22 cellular contexts compared by ENCODE assay signal in genomic region chr5:139966856-139967255, GRCh38.
"Had no signal": no experiment of that assay in that cellular context is flagged by ENCODE, and none has a peak within 500 bp of the region (broad histone marks: within the 10 kb centered on the region; RNA-seq: fewer than 3 reads in every experiment).

No MANE protein-coding gene starts in this region.

- ATAC-seq: left colon, mucosa of descending colon, natural killer cell, right cardiac atrium had no signal

- DNase-seq: colonic mucosa; dermis blood vessel endothelial cell; erythroblast; foreskin melanocyte; head of caudate nucleus; kidney; left colon; mammary epithelial cell; mucosa of descending colon; natural killer cell; ovary; right cardiac atrium; small intestine; stimulated activated CD4-positive, alpha-beta T cell treated with anti-CD3 and anti-CD28 coated beads, Interleukin-12 subunit alpha, Interleukin-12 subunit beta, amount 100 ng/mL, for 4 hours; stimulated activated CD4-positive, alpha-beta T cell treated with anti-CD3 and anti-CD28 coated beads, Interleukin-2, amount 100 ng/mL, for 48 hours; stimulated activated naive CD4-positive, alpha-beta T cell treated with Interleukin-2 at 50 U/mL for 16 hours; thyroid gland had no signal

- H3K9me3 ChIP-seq: colonic mucosa, mucosa of descending colon, ovary, thyroid gland, upper lobe of left lung, vagina had no signal

- H3K9me3 Mint-ChIP-seq: natural killer cell, neural crest cell had no signal

- H3K4me3 Mint-ChIP-seq: natural killer cell, neural crest cell had no signal

- H3K4me3 ChIP-seq: colonic mucosa, hepatocyte, mucosa of descending colon, ovary, thyroid gland, upper lobe of left lung, vagina had no signal

- H3K27ac Mint-ChIP-seq: natural killer cell, progenitor cell of endocrine pancreas had no signal

- H3K27me3 ChIP-seq: colonic mucosa, ovary, thyroid gland, upper lobe of left lung, vagina had no signal

- H3K27ac ChIP-seq: colonic mucosa, hepatocyte, ovary, thyroid gland, upper lobe of left lung, vagina had no signal

- H3K4me1 Mint-ChIP-seq: natural killer cell, neural crest cell had no signal

- H3K36me3 ChIP-seq: colonic mucosa, ovary, thyroid gland, upper lobe of left lung, vagina had no signal

- H3K36me3 Mint-ChIP-seq: natural killer cell had no signal

- H3K4me1 ChIP-seq: colonic mucosa, vagina had no signal
